Comparison of ENCODE assay signal across 7 cellular contexts in the genomic region with DNA sequence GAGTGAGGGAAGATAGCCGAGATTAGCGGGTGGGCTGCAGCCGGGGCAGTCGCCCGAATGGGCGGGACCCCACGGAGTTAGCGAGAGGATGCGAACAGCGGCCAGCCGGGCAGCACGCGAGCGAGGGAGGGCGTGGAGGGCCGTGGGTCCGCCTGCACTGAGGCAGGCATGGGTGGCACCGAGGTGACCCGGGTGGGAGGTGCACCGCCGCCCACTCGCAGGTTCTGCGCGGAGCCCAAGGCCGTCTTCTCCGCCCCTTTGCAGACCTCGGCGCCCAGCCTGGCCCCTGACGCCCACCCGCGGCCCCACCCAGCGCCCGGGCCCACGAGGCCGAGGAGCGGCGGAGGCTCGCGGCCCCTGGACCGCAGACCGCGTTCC. TPM values are rescaled to one million over a fixed set of nuclear protein-coding genes. Genes with fewer than 3 reads are reported as not detected.
DNase-seq lines count a peak whose midpoint lies in the region; ATAC-seq and TF ChIP-seq lines count a peak whose summit lies in the region.
"Not testable (repeated sequence)": the region's sequence is repeated elsewhere in the genome, so short reads cannot be mapped to it uniquely, and the experiment has no call there.

No MANE protein-coding gene starts in this region.

- not testable (repeated sequence) for DNase-seq in activated B cell treated with CpG ODN at 0.5 μM for 24 hours; naive thymus-derived CD8-positive, alpha-beta T cell

- intact Hi-C loops in activated B cell treated with CpG ODN at 0.5 μM for 24 hours (cut with micrococcal nuclease) = not testable (repeated sequence)

- POLR2A ChIA-PET in activated B cell treated with CpG ODN at 0.5 μM for 24 hours (lab: Charles Lee); naive thymus-derived CD8-positive, alpha-beta T cell (lab: Charles Lee): not testable (repeated sequence)

- not testable (repeated sequence) for H3K9me3 Mint-ChIP-seq in activated B cell treated with CpG ODN at 0.5 μM for 24 hours; naive thymus-derived CD8-positive, alpha-beta T cell

- H3K27ac Mint-ChIP-seq in activated B cell treated with CpG ODN at 0.5 μM for 24 hours; naive thymus-derived CD8-positive, alpha-beta T cell: not testable (repeated sequence)

- not testable (repeated sequence) for H3K4me3 Mint-ChIP-seq in activated B cell treated with CpG ODN at 0.5 μM for 24 hours; naive thymus-derived CD8-positive, alpha-beta T cell

- not testable (repeated sequence) for TF ChIP-seq CTCF in activated B cell treated with CpG ODN at 0.5 μM for 24 hours (IDR thresholded peaks at IDR 0.05)

- H3K36me3 Mint-ChIP-seq in activated B cell treated with CpG ODN at 0.5 μM for 24 hours (ENCODE audit: low read depth); naive thymus-derived CD8-positive, alpha-beta T cell: not testable (repeated sequence)

- ATAC-seq in GM18868 (IDR thresholded peaks at IDR 0.05; ENCODE audit: unreplicated experiment) (peak; percentile 7), GM21423 (IDR thresholded peaks at IDR 0.05; ENCODE audit: unreplicated experiment) (peak; percentile 22), HG02840 (IDR thresholded peaks at IDR 0.05; ENCODE audit: low FRiP score, unreplicated experiment) (peak; percentile 12), HG03342 (IDR thresholded peaks at IDR 0.05; ENCODE audit: unreplicated experiment) (peak; percentile 11), activated B cell treated with CpG ODN at 0.5 μM for 24 hours (ENCODE audit: low read depth) (peak; percentile 7), esophagus mucosa (peak; percentile 50)
- ATAC-seq in naive thymus-derived CD8-positive, alpha-beta T cell = peak; percentile 45 to 59

- H3K27me3 Mint-ChIP-seq in activated B cell treated with CpG ODN at 0.5 μM for 24 hours; naive thymus-derived CD8-positive, alpha-beta T cell: not testable (repeated sequence)

- CTCF ChIA-PET in activated B cell treated with CpG ODN at 0.5 μM for 24 hours (lab: Charles Lee) = not testable (repeated sequence)

- not testable (repeated sequence) for H3K4me1 Mint-ChIP-seq in activated B cell treated with CpG ODN at 0.5 μM for 24 hours; naive thymus-derived CD8-positive, alpha-beta T cell

RNA-seq across cellular contexts. Expression of a gene that starts 48.9 kb away (rescaled TPM):
- total RNA-seq in activated B cell treated with CpG ODN at 0.5 μM for 24 hours (19.5 and 23.8 TPM in 2 replicates), esophagus mucosa (17.8 TPM)
- total RNA-seq in naive thymus-derived CD8-positive, alpha-beta T cell = 10 to 100 TPM; 18.7 to 19.2 TPM
- polyA plus RNA-seq in naive thymus-derived CD8-positive, alpha-beta T cell = 1 to 10 TPM; 2.7 to 9.2 (median 4.2) TPM
